ENCODE assay signal across 24 cellular contexts in the genomic region with DNA sequence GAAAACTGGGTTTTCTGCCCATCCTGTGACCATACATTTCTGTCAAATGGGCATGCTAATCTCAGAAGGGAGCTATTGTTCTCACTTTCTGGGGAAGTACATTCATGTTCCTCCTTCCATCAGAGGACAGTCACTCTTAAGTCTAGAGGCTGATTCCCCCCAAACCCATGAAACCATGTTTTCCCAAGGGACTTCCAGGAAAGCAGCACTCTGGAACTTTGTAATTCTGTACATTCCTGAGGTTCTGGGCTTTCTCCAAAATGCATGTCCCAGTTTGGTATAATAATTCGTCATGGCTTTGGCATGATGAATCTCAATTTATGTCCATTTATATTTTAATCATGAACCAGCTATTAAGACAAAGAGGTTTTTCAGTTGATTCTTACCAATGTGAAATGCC.
DNase-seq lines count a peak whose midpoint lies in the region; ATAC-seq and TF ChIP-seq lines count a peak whose summit lies in the region.
"Had no signal": no experiment of that assay in that cellular context is flagged by ENCODE, and none has a peak within 500 bp of the region (broad histone marks: within the 10 kb centered on the region; RNA-seq: fewer than 3 reads in every experiment).

No MANE protein-coding gene starts in this region.

- TF ChIP-seq CTCF in prostate gland (IDR thresholded peaks at IDR 0.05): no peak

- H3K27ac ChIP-seq in prostate gland: no peak overlapping the region
- H3K27ac ChIP-seq: epithelial cell of prostate, hepatocyte, SJCRH30, stomach, vagina had no signal

- no peaks in the 10 kb centered on the region for H3K4me1 ChIP-seq in prostate gland (replicated peaks)
- H3K4me1 ChIP-seq: vagina had no signal

- WGBS in prostate gland: 93% methylated on average over 1 of the region's 1 CpG

- no peak overlapping the region for H3K4me3 ChIP-seq in prostate gland
- H3K4me3 ChIP-seq: hepatocyte, SJCRH30, stomach, vagina had no signal

- H3K9me3 ChIP-seq in prostate gland: no peaks in the 10 kb centered on the region
- H3K9me3 ChIP-seq: BE2C, SJCRH30, stomach, vagina had no signal

- H3K27me3 ChIP-seq in prostate gland (replicated peaks; ENCODE audit: insufficient read depth): no peaks in the 10 kb centered on the region
- H3K27me3 ChIP-seq: BE2C, hepatocyte, SJCRH30, stomach, vagina had no signal

- no peaks in the 10 kb centered on the region for H3K36me3 ChIP-seq in prostate gland
- H3K36me3 ChIP-seq: BE2C, SJCRH30, stomach, vagina had no signal

- no peak for TF ChIP-seq POLR2A in prostate gland (IDR thresholded peaks at IDR 0.05)

- intact Hi-C loops in prostate gland (cut with DNase I) (no loop called here), Right ventricle myocardium superior (cut with DNase I) (no loop called here)

- DNase-seq in AG20443 (ENCODE audit: low spot score): peak; percentile 43
- peak; percentile 73 for DNase-seq in RPMI7951 (ENCODE audit: low read depth)
- DNase-seq in dedifferentiated amniotic fluid mesenchymal stem cell (ENCODE audit: extremely low spot score): peak; percentile 82
- peak; percentile 4 for DNase-seq in kidney tubule cell (ENCODE audit: low spot score)
- no peak for DNase-seq in NAMALWA (ENCODE audit: low spot score)
- DNase-seq in prostate gland (ENCODE audit: low spot score): no peak
- DNase-seq in NCI-H446 treated with DMSO at 0.1 percent for 48 hours (lab: John Stamatoyannopoulos, UW): no peak
- DNase-seq in Right ventricle myocardium superior: no peak
- DNase-seq: activated CD4-positive, CD25-positive, alpha-beta regulatory T cell treated with anti-CD3 and anti-CD28 coated beads, Interleukin-2, amount 50 U/mL, for 72 hours; activated CD8-positive, alpha-beta memory T cell treated with anti-CD3 and anti-CD28 coated beads, Interleukin-2, amount 10 ng/mL, durations not matched to agents 7 days and 5 days; activated gamma-delta T cell treated with Interleukin-2 at 50 U/mL for 16 hours; BE2C; Calu3; GF-D8; GOT3; kidney glomerular epithelial cell; NCI-H1930; NCI-H526; OCI-M1; SJCRH30; stomach had no signal

- no peak for ATAC-seq in Right ventricle myocardium superior (ENCODE audit: poor library complexity)
- ATAC-seq: activated CD8-positive, alpha-beta memory T cell treated with anti-CD3 and anti-CD28 coated beads, Interleukin-2, amount 10 ng/mL, durations not matched to agents 7 days and 5 days had no signal

Comparison
In these comparisons a context has a peak if more than half of its experiments do, and no peak if none do; other contexts are left out.
1. DNase-seq: peak in AG20443 (single experiment), RPMI7951 (single experiment), dedifferentiated amniotic fluid mesenchymal stem cell (single experiment) and kidney tubule cell (single experiment); none in NAMALWA (single experiment), prostate gland (single experiment), NCI-H446 treated with DMSO at 0.1 percent for 48 hours (single experiment) and Right ventricle myocardium superior (single experiment).